6 cellular contexts compared by ENCODE assay signal in genomic region chr11:116642481-116642880, GRCh38.
"Had no signal": no experiment of that assay in that cellular context is flagged by ENCODE, and none has a peak within 500 bp of the region (broad histone marks: within the 10 kb centered on the region; RNA-seq: fewer than 3 reads in every experiment).

No MANE protein-coding gene starts in this region.

- H3K4me3 ChIP-seq: GM23338 had no signal

- H2AFZ ChIP-seq: GM23338 had no signal

- H3K9me3 Mint-ChIP-seq: GM23338, H9 had no signal

- H3K9ac ChIP-seq: KMS-11 had no signal

- H3K4me2 ChIP-seq: GM23338, KMS-11 had no signal

- H3K4me3 Mint-ChIP-seq: GM23338, H9 had no signal

- H3K27ac ChIP-seq: KMS-11 had no signal

- DNase-seq: H9, HCEC 1CT, IMR-90, KBM-7 had no signal

- H3K27ac Mint-ChIP-seq: GM23338, H9 had no signal
